Comparison of ENCODE assay signal across 14 cellular contexts in genomic region chr7:26097837-26098668, GRCh38. TPM values are rescaled to one million over a fixed set of nuclear protein-coding genes. Genes with fewer than 3 reads are reported as not detected.
DNase-seq lines count a peak whose midpoint lies in the region; ATAC-seq, FAIRE-seq and TF ChIP-seq lines count a peak whose summit lies in the region.
"Had no signal": no experiment of that assay in that cellular context is flagged by ENCODE, and none has a peak within 500 bp of the region (broad histone marks: within the 10 kb centered on the region; RNA-seq: fewer than 3 reads in every experiment).

No MANE protein-coding gene starts in this region.

- H3K9me3 ChIP-seq in breast epithelium (no peaks in the 10 kb centered on the region), OCI-LY7 (ENCODE audit: low read length) (no peaks in the 10 kb centered on the region), GM12878 (replicated peaks; ENCODE audit: control insufficient read depth, insufficient read depth, low read length) (no peaks in the 10 kb centered on the region), pancreas (no peaks in the 10 kb centered on the region)

- H3K27ac Mint-ChIP-seq in MCF 10A (ENCODE audit: low read depth, unreplicated experiment): peak overlapping the region; percentile 78
- peak overlapping the region; percentile 96 to 98 for H3K27ac Mint-ChIP-seq in stimulated activated naive CD8-positive, alpha-beta T cell treated with anti-CD3 and anti-CD28 coated beads, Interleukin-15, amount 100 ng/mL, for 72 hours

- H3K4me3 Mint-ChIP-seq in MCF 10A (ENCODE audit: unreplicated experiment): no peak overlapping the region
- H3K4me3 Mint-ChIP-seq in stimulated activated naive CD8-positive, alpha-beta T cell treated with anti-CD3 and anti-CD28 coated beads, Interleukin-15, amount 100 ng/mL, for 72 hours: peak overlapping the region; percentile 78 to 79

- no peaks in the 10 kb centered on the region for H3K27me3 ChIP-seq in breast epithelium
- H3K27me3 ChIP-seq in GM12878 (replicated peaks in 1 of 2; ENCODE audit: control insufficient read depth in 2 of 2, insufficient read depth in 2 of 2, low read length in 1 of 2): no peaks in the 10 kb centered on the region
- no peaks in the 10 kb centered on the region for H3K27me3 ChIP-seq in pancreas

- CTCF ChIA-PET in MCF 10A (lab: Yijun Ruan, JAX): interaction anchor here (0.6 to 1.9 kb wide), 5 partner anchors 7 to 570 kb away, joined by 3 to 7 read pairs (median 5); no protein-coding TSS in a partner anchor
- CTCF ChIA-PET in OCI-LY7 (lab: Charles Lee; ENCODE audit: unreplicated experiment): no interaction called here
- CTCF ChIA-PET in GM12878 (lab: Yijun Ruan, JAX): interaction anchor here (0.8 to 1.4 kb wide), 3 partner anchors 19 to 187 kb away, joined by 3 to 5 read pairs (median 3); no protein-coding TSS in a partner anchor

- RAD21 ChIA-PET in GM12878 (lab: Charles Lee; ENCODE audit: unreplicated experiment): interaction anchor here (0.7 kb wide), 1 partner anchor 251 kb away, joined by 4 read pairs; no protein-coding TSS in a partner anchor

- H3K36me3 Mint-ChIP-seq in MCF 10A (ENCODE audit: insufficient read depth, unreplicated experiment): peaks cover 6% of the 10 kb centered on the region

- H3K27me3 Mint-ChIP-seq in MCF 10A (ENCODE audit: insufficient read depth, unreplicated experiment): no peaks in the 10 kb centered on the region
- no peaks in the 10 kb centered on the region for H3K27me3 Mint-ChIP-seq in stimulated activated naive CD8-positive, alpha-beta T cell treated with anti-CD3 and anti-CD28 coated beads, Interleukin-15, amount 100 ng/mL, for 72 hours

- TF ChIP-seq CTCF in MCF 10A (IDR thresholded peaks at IDR 0.05; ENCODE audit: unreplicated experiment): no peak
- no peak for TF ChIP-seq CTCF in breast epithelium (IDR thresholded peaks at IDR 0.05)
- TF ChIP-seq CTCF in OCI-LY7 (conservative IDR thresholded peaks at IDR 0.05; ENCODE audit: low read length): no peak
- no peak for TF ChIP-seq CTCF in GM12878 (IDR thresholded peaks at IDR 0.05 in 2 of 3, conservative IDR thresholded peaks at IDR 0.05 in 1 of 3; ENCODE audit: control insufficient read depth in 2 of 3, extremely low read depth in 1 of 3, insufficient read depth in 1 of 3, low read depth in 3 of 3, low read length in 3 of 3)
- no peak for TF ChIP-seq CTCF in pancreas (IDR thresholded peaks at IDR 0.05)

- TF ChIP-seq RAD21 in GM12878 (IDR thresholded peaks at IDR 0.05; ENCODE audit: insufficient read depth, low read depth, low read length): no peak

- H3K4me1 ChIP-seq in breast epithelium (no peaks in the 10 kb centered on the region), OCI-LY7 (ENCODE audit: insufficient read depth, low read length, poor library complexity, severe bottlenecking) (peaks cover 49% of the 10 kb centered on the region), GM12878 (ENCODE audit: control insufficient read depth, insufficient read depth, low read length) (peaks cover 15% of the 10 kb centered on the region), pancreas (no peaks in the 10 kb centered on the region)
- H3K4me1 ChIP-seq: parathyroid adenoma had no signal

- 98% methylated on average over 7 of the region's 7 CpGs for WGBS in GM12878 (ENCODE audit: insufficient coverage, insufficient replicate concordance, low lambda C conversion rate, missing lambda C conversion rate)
- WGBS in pancreas, 2 donors: 88 to 93% methylated on average over 7 of the region's 7 CpGs

- H3K9ac ChIP-seq in GM12878 (ENCODE audit: control insufficient read depth, insufficient read depth, low read length): no peak overlapping the region
- H3K9ac ChIP-seq: parathyroid adenoma had no signal

- H3K4me1 Mint-ChIP-seq in MCF 10A (ENCODE audit: insufficient read depth, unreplicated experiment): peaks cover 10% of the 10 kb centered on the region
- peaks cover 76% of the 10 kb centered on the region for H3K4me1 Mint-ChIP-seq in stimulated activated naive CD8-positive, alpha-beta T cell treated with anti-CD3 and anti-CD28 coated beads, Interleukin-15, amount 100 ng/mL, for 72 hours

- H3K4me2 ChIP-seq in OCI-LY7 (ENCODE audit: low read length): peak overlapping the region; percentile 65
- H3K4me2 ChIP-seq in GM12878 (ENCODE audit: control insufficient read depth, insufficient read depth): no peak overlapping the region

- TF ChIP-seq EP300 in GM12878 (IDR thresholded peaks at IDR 0.05; ENCODE audit: borderline replicate concordance in 1 of 2, control insufficient read depth in 1 of 2, low read depth in 2 of 2, low read length in 2 of 2): no peak

- TF ChIP-seq POLR2A in breast epithelium (IDR thresholded peaks at IDR 0.05) (no peak), GM12878 (IDR thresholded peaks at IDR 0.05; ENCODE audit: low read depth, low read length) (no peak)

- no peak for DNase-seq in MCF 10A (ENCODE audit: unreplicated experiment)
- DNase-seq in breast epithelium (ENCODE audit: low spot score in 2 of 2): no peak
- DNase-seq in OCI-LY7 (ENCODE audit: low spot score): peak; percentile 54
- DNase-seq in GM12878 (ENCODE audit: low read depth, low spot score): no peak
- peak; percentile 29 to 30 for DNase-seq in stimulated activated naive CD8-positive, alpha-beta T cell treated with anti-CD3 and anti-CD28 coated beads, Interleukin-15, amount 100 ng/mL, for 72 hours
- DNase-seq in pancreas: no peak
- DNase-seq: cerebellar nuclear complex, DMS79, glutamatergic neuron, NCI-H1930, NCI-H526 had no signal

- SMC1A ChIA-PET in GM12878 (lab: Charles Lee; ENCODE audit: uncharacterized antibody, unreplicated experiment): interaction anchor here (0.9 to 1.0 kb wide), 3 partner anchors 64 to 99 kb away, joined by 3 to 4 read pairs (median 4); no protein-coding TSS in a partner anchor

- intact Hi-C loops in MCF 10A (cut with micrococcal nuclease) (no loop called here), breast epithelium (cut with DNase I; ENCODE audit: low total_unique reads) (no loop called here), OCI-LY7 (cut with micrococcal nuclease; ENCODE audit: unreplicated experiment) (loop anchor here (10.0 kb wide), 1 partner anchor 407 kb away; no protein-coding TSS in a partner anchor), GM12878 (cut with micrococcal nuclease; ENCODE audit: unreplicated experiment) (no loop called here), pancreas (cut with DNase I) (no loop called here)

- POLR2A ChIA-PET in MCF 10A (lab: Yijun Ruan, JAX) (interaction anchor here (0.6 to 1.3 kb wide), 6 partner anchors 9 to 105 kb away, joined by 3 to 5 read pairs (median 3); no protein-coding TSS in a partner anchor), OCI-LY7 (lab: Charles Lee) (interaction anchor here (0.7 to 1.4 kb wide), 9 partner anchors 9 to 299 kb away, joined by 3 to 6 read pairs (median 4); partner anchors contain the start of gene CBX3), GM12878 (lab: Charles Lee) (interaction anchor here (0.6 kb wide), 1 partner anchor 58 kb away, joined by 3 read pairs; no protein-coding TSS in a partner anchor)

- H3K27ac ChIP-seq in breast epithelium (no peak overlapping the region), OCI-LY7 (ENCODE audit: low read depth, low read length, poor library complexity, severe bottlenecking) (peak overlapping the region; percentile 74), GM12878 (ENCODE audit: control insufficient read depth, insufficient read depth) (no peak overlapping the region), pancreas (no peak overlapping the region)
- H3K27ac ChIP-seq: parathyroid adenoma had no signal

- in situ Hi-C loops in GM12878 (cut with MboI): loop anchor here (25.0 kb wide), 1 partner anchor 1064 kb away; the partner anchor contains the start of genes HOXA10, HOXA3, HOXA7 and HOXA9

- H3K36me3 ChIP-seq in breast epithelium (no peaks in the 10 kb centered on the region), OCI-LY7 (ENCODE audit: insufficient read depth, low read length) (no peaks in the 10 kb centered on the region), GM12878 (ENCODE audit: control insufficient read depth in 2 of 2, insufficient read depth in 2 of 2, low read length in 1 of 2) (no peaks in the 10 kb centered on the region), pancreas (no peaks in the 10 kb centered on the region)

- no peak overlapping the region for H3K4me3 ChIP-seq in breast epithelium
- H3K4me3 ChIP-seq in OCI-LY7 (ENCODE audit: low read depth, low read length, poor library complexity, severe bottlenecking): peak overlapping the region; percentile 62
- H3K4me3 ChIP-seq in GM12878: no peak overlapping the region
- H3K4me3 ChIP-seq in pancreas: no peak overlapping the region

- TSS peak; percentile 98 for BruUV-seq in MCF 10A (replicated peaks; lab: Mats Ljungman, UMichigan)
- no TSS peak for BruUV-seq in OCI-LY7 (replicated peaks; lab: Mats Ljungman, UMichigan)
- no TSS peak for BruUV-seq in GM12878 (replicated peaks; lab: Mats Ljungman, UMichigan)

- ATAC-seq in GM12878 (no peak), HG03469 (IDR thresholded peaks at IDR 0.05; ENCODE audit: unreplicated experiment) (no peak), GM18502 (IDR thresholded peaks at IDR 0.05; ENCODE audit: poor library complexity, unreplicated experiment) (no peak), pancreas (no peak)
- ATAC-seq in stimulated activated naive CD8-positive, alpha-beta T cell treated with anti-CD3 and anti-CD28 coated beads, Interleukin-15, amount 100 ng/mL, for 72 hours: peak; percentile 53

- H4K20me1 ChIP-seq in OCI-LY7 (ENCODE audit: insufficient read depth, low read length): no peaks in the 10 kb centered on the region
- H4K20me1 ChIP-seq in GM12878 (ENCODE audit: control insufficient read depth, insufficient read depth): no peaks in the 10 kb centered on the region

- peaks cover 7% of the 10 kb centered on the region; the same call in 1 of the 2 replicates for H3K79me2 ChIP-seq in OCI-LY7 (ENCODE audit: insufficient read depth, low read depth, low read length)
- peaks cover 5% of the 10 kb centered on the region for H3K79me2 ChIP-seq in GM12878 (ENCODE audit: control insufficient read depth, insufficient read depth, low read length)
- H3K79me2 ChIP-seq: parathyroid adenoma had no signal

- no peaks in the 10 kb centered on the region for H3K9me2 ChIP-seq in OCI-LY7 (ENCODE audit: insufficient read depth, low read length)

- H3K9me3 Mint-ChIP-seq in MCF 10A (ENCODE audit: unreplicated experiment): no peaks in the 10 kb centered on the region
- H3K9me3 Mint-ChIP-seq in stimulated activated naive CD8-positive, alpha-beta T cell treated with anti-CD3 and anti-CD28 coated beads, Interleukin-15, amount 100 ng/mL, for 72 hours: peaks cover 0 to 5% of the 10 kb centered on the region in 2 donors

- no peak for FAIRE-seq in GM12878 (lab: Jason Lieb, UNC)
- no peak for FAIRE-seq in pancreas (lab: Jason Lieb, UNC)

- H2AFZ ChIP-seq in OCI-LY7 (ENCODE audit: low read length) (peak overlapping the region; percentile 94), GM12878 (ENCODE audit: control insufficient read depth, low read depth, low read length) (peak overlapping the region; percentile 29; the same call in 1 of the 2 replicates)
- H2AFZ ChIP-seq: parathyroid adenoma had no signal

RNA-seq across cellular contexts. Expression of gene NFE2L3, which starts 53.9 kb away (rescaled TPM):
- 1.2 and 2.2 TPM in 2 replicates for total RNA-seq in MCF 10A (2022)
- 1 to 10 TPM; 2.2 to 5.8 (median 4.9) TPM for total RNA-seq in breast epithelium
- total RNA-seq in OCI-LY7 (2014; rRNA removed; shearing (Covaris generic)): 10.7 and 13.3 TPM in 2 replicates
- total RNA-seq in OCI-LY7 (2022): 12.3 and 12.6 TPM in 2 replicates
- 31.0 and 35.3 TPM in 2 replicates for total RNA-seq in GM12878 (2013; cell fraction: nucleolus; rRNA removed)
- total RNA-seq in GM12878 (2014; rRNA removed): 17.2 and 17.4 TPM in 2 replicates
- total RNA-seq in GM12878 (2014; rRNA removed; fragmentation: Illumina TruSeq; extraction: Trizol): 21.0 and 21.2 TPM in 2 replicates
- total RNA-seq in GM12878 (2021): 14.5 and 15.7 TPM in 2 replicates
- polyA plus RNA-seq in GM12878 (2011; ENCODE audit: low read depth): 4.8 TPM
- 34.9 and 45.3 TPM in 2 replicates for polyA plus RNA-seq in GM12878 (2011; rRNA removed)
- polyA plus RNA-seq in GM12878 (2011; cell fraction: cytosol; rRNA removed): 11.7 and 17.7 TPM in 2 replicates
- 14.0 and 14.4 TPM in 2 replicates for polyA plus RNA-seq in GM12878 (2011; cell fraction: nucleus; rRNA removed)
- 6.8 and 11.8 TPM in 2 replicates for polyA plus RNA-seq in GM12878 (2012)
- 21.6 and 24.9 TPM in 2 replicates for polyA plus RNA-seq in GM12878 (2014; fragmentation: Illumina TruSeq; extraction: Trizol)
- 1 to 10 TPM; 4.9 to 8.9 TPM for polyA plus RNA-seq in GM12878 (2014; fragmentation: Nextera tagmentation; extraction: Ambion mirVana)
- 10.2 and 11.5 TPM in 2 replicates for polyA plus RNA-seq in GM12878 (2014; rRNA removed)
- 1 to 10 TPM; 4.4 to 6.8 TPM for polyA plus RNA-seq in GM12878 (2016; fragmentation: Nextera tagmentation; extraction: Ambion mirVana)
- polyA minus RNA-seq in GM12878 (2011; rRNA and poly(A)+ RNA removed): 20.6 and 35.0 TPM in 2 replicates
- polyA minus RNA-seq in GM12878 (2011; cell fraction: cytosol; rRNA and poly(A)+ RNA removed): 11.5 and 11.9 TPM in 2 replicates
- polyA minus RNA-seq in GM12878 (2011; cell fraction: nucleus; rRNA and poly(A)+ RNA removed): 11.0 and 12.6 TPM in 2 replicates
- 10 to 100 TPM in 1 of 6 donors, 1 to 10 TPM in 5; 1.2 to 10.3 (median 2.6) TPM for total RNA-seq in pancreas
- polyA plus RNA-seq in pancreas: 1 to 10 TPM; 1.7 to 2.1 TPM

Comparison
In these comparisons a context has a peak if more than half of its experiments do, and no peak if none do; other contexts are left out.
1. DNase-seq: peak in OCI-LY7 (single experiment) and stimulated activated naive CD8-positive, alpha-beta T cell treated with anti-CD3 and anti-CD28 coated beads, Interleukin-15, amount 100 ng/mL, for 72 hours (2 of 2); none in MCF 10A (single experiment), breast epithelium (0 of 2), GM12878 (single experiment) and pancreas (0 of 6).